In genomic region chr16:56732832-56733231, GRCh38 we compare ENCODE assay signal across 16 cellular contexts. TPM values are rescaled to one million over a fixed set of nuclear protein-coding genes. Genes with fewer than 3 reads are reported as not detected.
DNase-seq lines count a peak whose midpoint lies in the region; ATAC-seq, FAIRE-seq and TF ChIP-seq lines count a peak whose summit lies in the region.
"Had no signal": no experiment of that assay in that cellular context is flagged by ENCODE, and none has a peak within 500 bp of the region (broad histone marks: within the 10 kb centered on the region; RNA-seq: fewer than 3 reads in every experiment).

No MANE protein-coding gene starts in this region.

- intact Hi-C loops in activated T-helper 1 cell treated with anti-CD3 and anti-CD28 coated beads, Interleukin-12 subunit alpha, Interleukin-12 subunit beta, Interleukin-2, Interleukin-4 antibody, amounts not matched to agents 30 ng/mL and 10 ng/mL and 1 ng/mL, durations not matched to agents 14 hours and 24 hours and 36 hours (cut with micrococcal nuclease): loop anchor here (5.0 to 10.0 kb wide), 5 partner anchors 49 to 452 kb away; partner anchors contain the start of genes PSME3IP1 and RSPRY1

- H3K36me3 ChIP-seq in GM23338 (ENCODE audit: insufficient read depth): no peaks in the 10 kb centered on the region; the same call in 1 of the 2 replicates
- H3K36me3 ChIP-seq: esophagus squamous epithelium, HAP-1, uterus had no signal

- peaks cover 18% of the 10 kb centered on the region for H3K4me1 ChIP-seq in GM23338 (ENCODE audit: insufficient read depth)

- H3K79me2 ChIP-seq in GM23338 (replicated peaks; ENCODE audit: insufficient read depth): peaks cover 76% of the 10 kb centered on the region

- no peak for TF ChIP-seq CTCF in GM23338 (conservative IDR thresholded peaks at IDR 0.05; ENCODE audit: low read depth in 2 of 2)

- H3K27ac Mint-ChIP-seq in activated T-helper 1 cell treated with anti-CD3 and anti-CD28 coated beads, Interleukin-12 subunit alpha, Interleukin-12 subunit beta, Interleukin-2, Interleukin-4 antibody, amounts not matched to agents 30 ng/mL and 10 ng/mL and 1 ng/mL, durations not matched to agents 14 hours and 24 hours and 36 hours: no peak overlapping the region
- no peak overlapping the region for H3K27ac Mint-ChIP-seq in stimulated activated naive CD8-positive, alpha-beta T cell treated with anti-CD3 and anti-CD28 coated beads, Interleukin-15, amount 100 ng/mL, for 72 hours
- no peak overlapping the region for H3K27ac Mint-ChIP-seq in T-cell
- no peak overlapping the region for H3K27ac Mint-ChIP-seq in GM23338
- H3K27ac Mint-ChIP-seq: B cell; dendritic cell treated with granulocyte-macrophage colony-stimulating factor and Interleukin-4, amounts not matched to agents 40 ng/mL and 50 ng/mL, for 4 days had no signal

- H3K27ac ChIP-seq in GM23338 (ENCODE audit: low read depth): no peak overlapping the region
- H3K27ac ChIP-seq: esophagus squamous epithelium, uterus had no signal

- no peak for FAIRE-seq in HTR-8/SVneo (lab: Jason Lieb, UNC)
- FAIRE-seq: HepG2 had no signal

- H4K20me1 ChIP-seq in GM23338 (replicated peaks; ENCODE audit: insufficient read depth): peaks cover 47% of the 10 kb centered on the region

- ATAC-seq in HG02759 (IDR thresholded peaks at IDR 0.05; ENCODE audit: unreplicated experiment) (peak; percentile 46), T-cell (replicated peaks in 1 of 4) (no peak), GM23338 (no peak)
- peak; percentile 87 for ATAC-seq in stimulated activated naive CD8-positive, alpha-beta T cell treated with anti-CD3 and anti-CD28 coated beads, Interleukin-15, amount 100 ng/mL, for 72 hours
- ATAC-seq: HepG2 had no signal

- no peaks in the 10 kb centered on the region for H3F3A ChIP-seq in GM23338 (replicated peaks; ENCODE audit: low read depth)

- no peak overlapping the region for H2AFZ ChIP-seq in GM23338

- H3K9me2 ChIP-seq in GM23338 (ENCODE audit: insufficient read depth): no peaks in the 10 kb centered on the region

- CTCF ChIA-PET in T-cell (lab: Charles Lee): no interaction called here

- no peak overlapping the region for H3K4me2 ChIP-seq in GM23338

- POLR2A ChIA-PET in T-cell (lab: Charles Lee): no interaction called here

- no peaks in the 10 kb centered on the region for H3K27me3 ChIP-seq in GM23338 (ENCODE audit: insufficient read depth)
- H3K27me3 ChIP-seq: esophagus squamous epithelium, uterus had no signal

- no peaks in the 10 kb centered on the region for H3K27me3 Mint-ChIP-seq in activated T-helper 1 cell treated with anti-CD3 and anti-CD28 coated beads, Interleukin-12 subunit alpha, Interleukin-12 subunit beta, Interleukin-2, Interleukin-4 antibody, amounts not matched to agents 30 ng/mL and 10 ng/mL and 1 ng/mL, durations not matched to agents 14 hours and 24 hours and 36 hours (ENCODE audit: insufficient read depth)
- H3K27me3 Mint-ChIP-seq in stimulated activated naive CD8-positive, alpha-beta T cell treated with anti-CD3 and anti-CD28 coated beads, Interleukin-15, amount 100 ng/mL, for 72 hours: no peaks in the 10 kb centered on the region
- H3K27me3 Mint-ChIP-seq in T-cell: no peaks in the 10 kb centered on the region
- H3K27me3 Mint-ChIP-seq in GM23338 (ENCODE audit: insufficient read depth, low read depth, poor library complexity): peaks cover 2% of the 10 kb centered on the region
- H3K27me3 Mint-ChIP-seq: B cell; dendritic cell treated with granulocyte-macrophage colony-stimulating factor and Interleukin-4, amounts not matched to agents 40 ng/mL and 50 ng/mL, for 4 days had no signal

- H3K36me3 Mint-ChIP-seq in activated T-helper 1 cell treated with anti-CD3 and anti-CD28 coated beads, Interleukin-12 subunit alpha, Interleukin-12 subunit beta, Interleukin-2, Interleukin-4 antibody, amounts not matched to agents 30 ng/mL and 10 ng/mL and 1 ng/mL, durations not matched to agents 14 hours and 24 hours and 36 hours (ENCODE audit: low read depth): peaks cover 6% of the 10 kb centered on the region
- peaks cover 9% of the 10 kb centered on the region for H3K36me3 Mint-ChIP-seq in T-cell
- peaks cover 12% of the 10 kb centered on the region for H3K36me3 Mint-ChIP-seq in GM23338 (ENCODE audit: low read depth)

- peaks cover 27% of the 10 kb centered on the region for H3K4me1 Mint-ChIP-seq in activated T-helper 1 cell treated with anti-CD3 and anti-CD28 coated beads, Interleukin-12 subunit alpha, Interleukin-12 subunit beta, Interleukin-2, Interleukin-4 antibody, amounts not matched to agents 30 ng/mL and 10 ng/mL and 1 ng/mL, durations not matched to agents 14 hours and 24 hours and 36 hours (ENCODE audit: low read depth)
- H3K4me1 Mint-ChIP-seq in stimulated activated naive CD8-positive, alpha-beta T cell treated with anti-CD3 and anti-CD28 coated beads, Interleukin-15, amount 100 ng/mL, for 72 hours: peaks cover 25% of the 10 kb centered on the region
- H3K4me1 Mint-ChIP-seq in T-cell: peaks cover 23 to 29% (median 26%) of the 10 kb centered on the region in 3 donors
- H3K4me1 Mint-ChIP-seq in GM23338: peaks cover 13% of the 10 kb centered on the region

- no peaks in the 10 kb centered on the region for H3K9me3 Mint-ChIP-seq in activated T-helper 1 cell treated with anti-CD3 and anti-CD28 coated beads, Interleukin-12 subunit alpha, Interleukin-12 subunit beta, Interleukin-2, Interleukin-4 antibody, amounts not matched to agents 30 ng/mL and 10 ng/mL and 1 ng/mL, durations not matched to agents 14 hours and 24 hours and 36 hours
- no peaks in the 10 kb centered on the region for H3K9me3 Mint-ChIP-seq in stimulated activated naive CD8-positive, alpha-beta T cell treated with anti-CD3 and anti-CD28 coated beads, Interleukin-15, amount 100 ng/mL, for 72 hours
- no peaks in the 10 kb centered on the region for H3K9me3 Mint-ChIP-seq in T-cell
- peaks cover 3% of the 10 kb centered on the region; the same call in 1 of the 3 replicates for H3K9me3 Mint-ChIP-seq in GM23338
- H3K9me3 Mint-ChIP-seq: dendritic cell treated with granulocyte-macrophage colony-stimulating factor and Interleukin-4, amounts not matched to agents 40 ng/mL and 50 ng/mL, for 4 days had no signal

- no peak overlapping the region for H3K4me3 ChIP-seq in GM23338
- H3K4me3 ChIP-seq: esophagus squamous epithelium, HAP-1, uterus had no signal

- peak; percentile 30 for DNase-seq in stimulated activated naive CD4-positive, alpha-beta T cell treated with Interleukin-2 at 50 U/mL for 16 hours (lab: John Stamatoyannopoulos, UW)
- DNase-seq in stimulated activated naive CD4-positive, alpha-beta T cell (lab: John Stamatoyannopoulos, UW): no peak
- peak; percentile 25 for DNase-seq in activated T-helper 1 cell treated with anti-CD3 and anti-CD28 coated beads, Interleukin-12 subunit alpha, Interleukin-12 subunit beta, Interleukin-2, Interleukin-4 antibody, amounts not matched to agents 30 ng/mL and 10 ng/mL and 1 ng/mL, durations not matched to agents 14 hours and 24 hours and 36 hours (ENCODE audit: low spot score)
- DNase-seq in stimulated activated naive CD8-positive, alpha-beta T cell treated with anti-CD3 and anti-CD28 coated beads, Interleukin-15, amount 100 ng/mL, for 72 hours: peak in 1 of 2 donors; percentile 51
- DNase-seq in T-cell (no peak), GM23338 (ENCODE audit: low spot score) (no peak), HTR-8/SVneo (ENCODE audit: insufficient read length, low spot score) (no peak)
- DNase-seq: DMS153, esophagus squamous epithelium, NCI-H2171 treated with DMSO at 0.1 percent for 48 hours, uterus had no signal

- no peak overlapping the region for H3K4me3 Mint-ChIP-seq in activated T-helper 1 cell treated with anti-CD3 and anti-CD28 coated beads, Interleukin-12 subunit alpha, Interleukin-12 subunit beta, Interleukin-2, Interleukin-4 antibody, amounts not matched to agents 30 ng/mL and 10 ng/mL and 1 ng/mL, durations not matched to agents 14 hours and 24 hours and 36 hours
- no peak overlapping the region for H3K4me3 Mint-ChIP-seq in stimulated activated naive CD8-positive, alpha-beta T cell treated with anti-CD3 and anti-CD28 coated beads, Interleukin-15, amount 100 ng/mL, for 72 hours
- H3K4me3 Mint-ChIP-seq in T-cell: no peak overlapping the region
- no peak overlapping the region for H3K4me3 Mint-ChIP-seq in GM23338
- H3K4me3 Mint-ChIP-seq: B cell; dendritic cell treated with granulocyte-macrophage colony-stimulating factor and Interleukin-4, amounts not matched to agents 40 ng/mL and 50 ng/mL, for 4 days had no signal

TF ChIP-seq in GM23338, 12 proteins besides CTCF, POLR2A, EP300 and RAD21 (continues in another document):
- no peak for TF ChIP-seq POLR2AphosphoS5 (IDR thresholded peaks at IDR 0.05; ENCODE audit: low read depth)

RNA-seq across cellular contexts. Expression of gene NUP93, which starts 2.9 kb away (rescaled TPM):
- 150 and 152 TPM in 2 replicates for total RNA-seq in activated T-helper 1 cell treated with anti-CD3 and anti-CD28 coated beads, Interleukin-12 subunit alpha, Interleukin-12 subunit beta, Interleukin-2, Interleukin-4 antibody, amounts not matched to agents 30 ng/mL and 10 ng/mL and 1 ng/mL, durations not matched to agents 14 hours and 24 hours and 36 hours
- 10 to 100 TPM; 52.6 to 72.4 (median 60.5) TPM for total RNA-seq in T-cell
- 166 and 187 TPM in 2 replicates for total RNA-seq in GM23338 (2014; rRNA removed; shearing (Covaris generic))
- 139 and 144 TPM in 2 replicates for polyA plus RNA-seq in GM23338 (2016; fragmentation: Nextera tagmentation; extraction: Ambion mirVana)

RNA-seq across cellular contexts. Expression of gene MT1X, which starts 50.6 kb away (rescaled TPM):
- 60.7 and 70.4 TPM in 2 replicates for total RNA-seq in activated T-helper 1 cell treated with anti-CD3 and anti-CD28 coated beads, Interleukin-12 subunit alpha, Interleukin-12 subunit beta, Interleukin-2, Interleukin-4 antibody, amounts not matched to agents 30 ng/mL and 10 ng/mL and 1 ng/mL, durations not matched to agents 14 hours and 24 hours and 36 hours
- 10 to 100 TPM; 18.7 to 30.8 (median 28.8) TPM for total RNA-seq in T-cell
- 187 and 293 TPM in 2 replicates for total RNA-seq in GM23338 (2014; rRNA removed; shearing (Covaris generic))
- polyA plus RNA-seq in GM23338 (2016; fragmentation: Nextera tagmentation; extraction: Ambion mirVana): 942 and 1,099 TPM in 2 replicates

Comparison
In these comparisons a context has a peak if more than half of its experiments do, and no peak if none do; other contexts are left out.
1. DNase-seq: peak in stimulated activated naive CD4-positive, alpha-beta T cell treated with Interleukin-2 at 50 U/mL for 16 hours (single experiment) and activated T-helper 1 cell treated with anti-CD3 and anti-CD28 coated beads, Interleukin-12 subunit alpha, Interleukin-12 subunit beta, Interleukin-2, Interleukin-4 antibody, amounts not matched to agents 30 ng/mL and 10 ng/mL and 1 ng/mL, durations not matched to agents 14 hours and 24 hours and 36 hours (single experiment); none in stimulated activated naive CD4-positive, alpha-beta T cell (0 of 6), T-cell (0 of 34), GM23338 (single experiment) and HTR-8/SVneo (single experiment).
2. ATAC-seq: peak in HG02759 (single experiment) and stimulated activated naive CD8-positive, alpha-beta T cell treated with anti-CD3 and anti-CD28 coated beads, Interleukin-15, amount 100 ng/mL, for 72 hours (single experiment); none in T-cell (0 of 4) and GM23338 (single experiment).